ENCODE assay signal across 19 cellular contexts in the genomic region with DNA sequence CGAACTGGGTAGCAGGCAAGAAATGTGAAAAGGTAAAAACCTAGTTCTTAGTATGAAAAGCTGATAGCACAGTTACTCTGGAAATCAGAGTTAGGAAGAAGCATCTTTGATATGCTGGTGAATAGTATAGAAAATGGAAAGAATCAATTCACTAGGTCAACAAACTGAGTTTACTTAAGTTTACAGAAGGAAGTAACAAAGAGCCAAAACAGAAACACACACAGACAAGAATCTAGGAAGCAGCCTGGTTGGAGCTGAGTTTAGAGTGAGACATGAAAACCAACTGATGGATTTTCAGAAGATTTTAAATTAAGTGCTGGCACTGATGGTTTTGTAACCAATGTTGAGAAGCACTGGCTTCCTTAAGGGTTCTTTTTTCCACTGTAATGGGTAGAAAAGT.
DNase-seq lines count a peak whose midpoint lies in the region; ATAC-seq, FAIRE-seq and TF ChIP-seq lines count a peak whose summit lies in the region.
"Had no signal": no experiment of that assay in that cellular context is flagged by ENCODE, and none has a peak within 500 bp of the region (broad histone marks: within the 10 kb centered on the region; RNA-seq: fewer than 3 reads in every experiment).

No MANE protein-coding gene starts in this region.

- no peak overlapping the region for H3K14ac ChIP-seq in trophoblast cell (ENCODE audit: low read length)

- intact Hi-C loops in HepG2 (cut with micrococcal nuclease; ENCODE audit: unreplicated experiment) (no loop called here), right lobe of liver (cut with DNase I) (no loop called here)

- no peak overlapping the region for H3K56ac ChIP-seq in mesendoderm (ENCODE audit: low read length)

- peaks cover 60% of the 10 kb centered on the region for H3K36me3 Mint-ChIP-seq in nephron progenitor cell (ENCODE audit: low read depth)
- peaks cover 43% of the 10 kb centered on the region for H3K36me3 Mint-ChIP-seq in type B pancreatic cell
- H3K36me3 Mint-ChIP-seq: CD4-positive, CD25-positive, alpha-beta regulatory T cell had no signal

- in situ Hi-C loops in HepG2 (cut with HindIII; ENCODE audit: extremely low pct_ligation_motif_present, low pct_unique_long_range_greater_than_20kb), result no loop called here

- ATAC-seq in HepG2 (no peak; the same call in 2 of the 3 replicates), right lobe of liver (no peak), HG03139 (IDR thresholded peaks at IDR 0.05; ENCODE audit: unreplicated experiment) (no peak)

- H3K23ac ChIP-seq in mesendoderm (ENCODE audit: low read length) (no peak overlapping the region), trophoblast cell (ENCODE audit: low read length) (no peak overlapping the region)

- H3K4ac ChIP-seq in mesendoderm (ENCODE audit: low read depth, low read length), result no peak overlapping the region
- H3K4ac ChIP-seq in trophoblast cell (ENCODE audit: low read depth, low read length), result no peak overlapping the region

- H3K4me2 ChIP-seq in HepG2 (ENCODE audit: low read depth, low read length), result 0 out of 2 replicates have a peak overlapping the region, but pooled peaks have one; percentile 5
- H3K4me2 ChIP-seq in mesendoderm (ENCODE audit: low read length), result no peak overlapping the region
- no peak overlapping the region for H3K4me2 ChIP-seq in trophoblast cell (ENCODE audit: low read length)
- H3K4me2 ChIP-seq: BLaER1 treated with 17β-estradiol and CSF1 and Interleukin-3, amounts not matched to agents 10 nM and 100 nM had no signal

- H3K4me1 ChIP-seq in HepG2 (ENCODE audit: insufficient read depth, low read length) (peaks cover 28% of the 10 kb centered on the region), right lobe of liver (no peaks in the 10 kb centered on the region), mesendoderm (ENCODE audit: control insufficient read depth, low read depth, low read length) (no peaks in the 10 kb centered on the region), trophoblast cell (ENCODE audit: control insufficient read depth in 1 of 2, insufficient read depth in 2 of 2, low read length in 2 of 2) (no peaks in the 10 kb centered on the region)

- H4K20me1 ChIP-seq in HepG2 (ENCODE audit: insufficient read depth, low read length), result no peaks in the 10 kb centered on the region
- H4K20me1 ChIP-seq: BLaER1 treated with 17β-estradiol and CSF1 and Interleukin-3, amounts not matched to agents 10 nM and 100 nM had no signal

- H2BK15ac ChIP-seq in mesendoderm (replicated peaks; ENCODE audit: low read depth), result peak overlapping the region; percentile 57

- H3K9me3 Mint-ChIP-seq in nephron progenitor cell (no peaks in the 10 kb centered on the region), type B pancreatic cell (peaks cover 4% of the 10 kb centered on the region)
- H3K9me3 Mint-ChIP-seq: H9 had no signal

- TF ChIP-seq RAD21 in HepG2 (CRISPR knock-in tag; IDR thresholded peaks at IDR 0.05), result no peak

- H3K79me1 ChIP-seq in mesendoderm (ENCODE audit: low read length), result no peaks in the 10 kb centered on the region
- H3K79me1 ChIP-seq in trophoblast cell (ENCODE audit: low read length), result no peaks in the 10 kb centered on the region

- no peaks in the 10 kb centered on the region for H3K79me2 ChIP-seq in HepG2 (ENCODE audit: insufficient read depth, low read length)
- H3K79me2 ChIP-seq in mesendoderm (ENCODE audit: control insufficient read depth, insufficient read depth, low read length), result no peaks in the 10 kb centered on the region
- H3K79me2 ChIP-seq in trophoblast cell (ENCODE audit: control insufficient read depth, insufficient read depth, low read length, poor library complexity), result no peaks in the 10 kb centered on the region

- FAIRE-seq in HepG2 (lab: Jason Lieb, UNC), result no peak
- FAIRE-seq: G401.6, GM12891, HTR-8/SVneo had no signal

- H3K4me3 ChIP-seq in HepG2 (replicated peaks in 1 of 3; ENCODE audit: insufficient read depth in 1 of 3, low read depth in 2 of 3, low read length in 3 of 3) (no peak overlapping the region), right lobe of liver (no peak overlapping the region), mesendoderm (ENCODE audit: low read length) (no peak overlapping the region), trophoblast cell (ENCODE audit: low read depth, low read length) (no peak overlapping the region)
- H3K4me3 ChIP-seq: BLaER1 treated with 17β-estradiol and CSF1 and Interleukin-3, amounts not matched to agents 10 nM and 100 nM had no signal

- H4K91ac ChIP-seq in trophoblast cell (ENCODE audit: low read depth, low read length), result no peak overlapping the region

- H3K4me3 Mint-ChIP-seq in nephron progenitor cell, result peak overlapping the region; percentile 0
- H3K4me3 Mint-ChIP-seq in type B pancreatic cell, result no peak overlapping the region
- H3K4me3 Mint-ChIP-seq: CD4-positive, CD25-positive, alpha-beta regulatory T cell; H9 had no signal

- no peak for TF ChIP-seq EP300 in HepG2 (IDR thresholded peaks at IDR 0.05; ENCODE audit: low read depth in 2 of 2, low read length in 2 of 2)
- TF ChIP-seq EP300 in HepG2 (CRISPR knock-in tag; IDR thresholded peaks at IDR 0.05; ENCODE audit: borderline replicate concordance), result no peak

- H3K27ac ChIP-seq in HepG2 (ENCODE audit: extremely low read length, insufficient read depth, low read length) (peak overlapping the region; percentile 55), right lobe of liver (no peak overlapping the region), mesendoderm (ENCODE audit: low read depth, low read length) (no peak overlapping the region), trophoblast cell (ENCODE audit: low read depth, low read length) (no peak overlapping the region)
- H3K27ac ChIP-seq: BLaER1 treated with 17β-estradiol and CSF1 and Interleukin-3, amounts not matched to agents 10 nM and 100 nM had no signal

- CTCF ChIA-PET in HepG2 (lab: Yijun Ruan, JAX; ENCODE audit: low intra/inter-chr PET ratio, low total read pairs), result no interaction called here

- H4K8ac ChIP-seq in mesendoderm (ENCODE audit: low read depth, low read length) (no peak overlapping the region), trophoblast cell (ENCODE audit: low read depth, low read length) (no peak overlapping the region)

- no peaks in the 10 kb centered on the region for H3K9me3 ChIP-seq in HepG2 (ENCODE audit: low read length)
- no peaks in the 10 kb centered on the region for H3K9me3 ChIP-seq in right lobe of liver
- peaks cover 2% of the 10 kb centered on the region for H3K9me3 ChIP-seq in trophoblast cell (ENCODE audit: insufficient read depth, low read depth, low read length)
- H3K9me3 ChIP-seq: BLaER1 treated with 17β-estradiol and CSF1 and Interleukin-3, amounts not matched to agents 10 nM and 100 nM had no signal

- no peak for DNase-seq in HepG2 (ENCODE audit: low spot score)
- no peak for DNase-seq in right lobe of liver
- DNase-seq in mesendoderm, result no peak
- no peak for DNase-seq in nephron progenitor cell
- DNase-seq in type B pancreatic cell (ENCODE audit: extremely low spot score, unreplicated experiment), result no peak
- DNase-seq in middle frontal gyrus (ENCODE audit: extremely low spot score, low spot score), result no peak
- no peak for DNase-seq in trophoblast cell
- DNase-seq: ACHN; CD4-positive, CD25-positive, alpha-beta regulatory T cell; DMS153; DMS79 treated with DMSO at 0.1 percent for 48 hours; EL; GOT3; H9 had no signal

- H3K27me3 Mint-ChIP-seq in nephron progenitor cell (ENCODE audit: low read depth, poor library complexity), result peaks cover 4% of the 10 kb centered on the region
- no peaks in the 10 kb centered on the region for H3K27me3 Mint-ChIP-seq in type B pancreatic cell

- no peaks in the 10 kb centered on the region for H3K27me3 ChIP-seq in HepG2 (ENCODE audit: control insufficient read depth in 1 of 2, insufficient read depth in 2 of 2, low read length in 2 of 2)
- H3K27me3 ChIP-seq in right lobe of liver, result no peaks in the 10 kb centered on the region
- H3K27me3 ChIP-seq in mesendoderm (ENCODE audit: insufficient read depth, low read length, poor library complexity), result no peaks in the 10 kb centered on the region
- H3K27me3 ChIP-seq in trophoblast cell (ENCODE audit: insufficient read depth, low read length), result no peaks in the 10 kb centered on the region
- H3K27me3 ChIP-seq: BLaER1 treated with 17β-estradiol and CSF1 and Interleukin-3, amounts not matched to agents 10 nM and 100 nM had no signal

- H2AK5ac ChIP-seq in mesendoderm (ENCODE audit: low read length) (no peak overlapping the region), trophoblast cell (ENCODE audit: low read length) (no peak overlapping the region)

- no peak overlapping the region for H4K12ac ChIP-seq in trophoblast cell (ENCODE audit: low read depth, low read length)

- H2AFZ ChIP-seq in HepG2 (ENCODE audit: low read length), result no peak overlapping the region
- H2AFZ ChIP-seq in trophoblast cell (ENCODE audit: insufficient read depth, low read length, poor library complexity), result no peak overlapping the region

- H2BK5ac ChIP-seq in mesendoderm (ENCODE audit: low read length), result no peak overlapping the region
- H2BK5ac ChIP-seq in trophoblast cell (ENCODE audit: low read depth, low read length, poor library complexity), result no peak overlapping the region

- no peak overlapping the region for H2BK12ac ChIP-seq in trophoblast cell (ENCODE audit: low read length)

- H3K4me1 Mint-ChIP-seq in nephron progenitor cell (peaks cover 75% of the 10 kb centered on the region), type B pancreatic cell (ENCODE audit: unreplicated experiment) (peaks cover 51% of the 10 kb centered on the region)
- H3K4me1 Mint-ChIP-seq: CD4-positive, CD25-positive, alpha-beta regulatory T cell had no signal

- H2BK120ac ChIP-seq in mesendoderm (ENCODE audit: low read depth, low read length) (no peak overlapping the region), trophoblast cell (ENCODE audit: insufficient read depth, low read length, poor library complexity) (no peak overlapping the region)

- H3K18ac ChIP-seq in mesendoderm (ENCODE audit: low read length), result no peak overlapping the region
- no peak overlapping the region for H3K18ac ChIP-seq in trophoblast cell (ENCODE audit: low read length)

- H3K36me3 ChIP-seq in HepG2 (replicated peaks in 1 of 2; ENCODE audit: control insufficient read depth in 1 of 2, insufficient read depth in 2 of 2, low read length in 2 of 2) (peaks cover 9 to 17% of the 10 kb centered on the region in 2 experiments; a peak in 4 of 5 replicates), right lobe of liver (no peaks in the 10 kb centered on the region), mesendoderm (ENCODE audit: control insufficient read depth, insufficient read depth, low read length) (no peaks in the 10 kb centered on the region), trophoblast cell (ENCODE audit: control insufficient read depth in 1 of 2, insufficient read depth in 2 of 2, low read length in 2 of 2) (peaks cover 0 to 5% of the 10 kb centered on the region in 2 experiments)
- H3K36me3 ChIP-seq: BLaER1 treated with 17β-estradiol and CSF1 and Interleukin-3, amounts not matched to agents 10 nM and 100 nM had no signal

- BruUV-seq in HepG2 (replicated peaks; lab: Mats Ljungman, UMichigan), result no TSS peak

- POLR2A ChIA-PET in HepG2 (lab: Yijun Ruan, JAX), result no interaction called here

- H4K5ac ChIP-seq in mesendoderm (ENCODE audit: low read length), result no peak overlapping the region

- H3K27ac Mint-ChIP-seq in nephron progenitor cell (peak overlapping the region; percentile 97), type B pancreatic cell (peak overlapping the region; percentile 48)
- H3K27ac Mint-ChIP-seq: CD4-positive, CD25-positive, alpha-beta regulatory T cell; H9 had no signal

- H3K9ac ChIP-seq in HepG2 (ENCODE audit: insufficient read depth, low read depth, low read length) (no peak overlapping the region), mesendoderm (ENCODE audit: low read length) (no peak overlapping the region), trophoblast cell (ENCODE audit: low read length) (no peak overlapping the region)
- H3K9ac ChIP-seq: BLaER1 treated with 17β-estradiol and CSF1 and Interleukin-3, amounts not matched to agents 10 nM and 100 nM had no signal

- no peak for TF ChIP-seq CTCF in HepG2 (CRISPR knock-in tag; IDR thresholded peaks at IDR 0.05)
- no peak for TF ChIP-seq CTCF in right lobe of liver (IDR thresholded peaks at IDR 0.05)
- no peak for TF ChIP-seq CTCF in nephron progenitor cell (IDR thresholded peaks at IDR 0.05)
- TF ChIP-seq CTCF in type B pancreatic cell (conservative IDR thresholded peaks at IDR 0.05), result no peak

- 100% methylated on average over 1 of the region's 1 CpG for WGBS in HepG2 (ENCODE audit: low lambda C conversion rate)
- 86% methylated on average over 1 of the region's 1 CpG for WGBS in right lobe of liver (ENCODE audit: insufficient coverage, low coverage, low lambda C conversion rate, missing lambda C conversion rate)
- no CpG with 5 or more reads among the region's 1 CpG for WGBS in mesendoderm (ENCODE audit: extremely low coverage, insufficient coverage, low lambda C conversion rate)
- no CpG with 5 or more reads among the region's 1 CpG for WGBS in trophoblast cell (ENCODE audit: extremely low coverage, insufficient coverage, insufficient read length)

- TF ChIP-seq POLR2A in HepG2 (IDR thresholded peaks at IDR 0.05; ENCODE audit: insufficient read depth in 1 of 2, low read depth in 2 of 2, low read length in 2 of 2) (no peak), right lobe of liver (IDR thresholded peaks at IDR 0.05) (no peak)
